8 cellular contexts compared by ENCODE assay signal in genomic region chr12:54560374-54560858, GRCh38. TPM values are rescaled to one million over a fixed set of nuclear protein-coding genes. Genes with fewer than 3 reads are reported as not detected.
DNase-seq lines count a peak whose midpoint lies in the region; ATAC-seq and TF ChIP-seq lines count a peak whose summit lies in the region.

No MANE protein-coding gene starts in this region.

- no peaks in the 10 kb centered on the region for H3K27me3 ChIP-seq in SU-DHL-6 (ENCODE audit: low read length)
- no peaks in the 10 kb centered on the region for H3K27me3 ChIP-seq in adrenal gland
- peaks cover 68% of the 10 kb centered on the region for H3K27me3 ChIP-seq in left ventricle myocardium inferior (ENCODE audit: low read depth)
- H3K27me3 ChIP-seq in upper lobe of left lung, result no peaks in the 10 kb centered on the region

- H3K27ac Mint-ChIP-seq in progenitor cell of endocrine pancreas, result no peak overlapping the region

- H3F3A ChIP-seq in SU-DHL-6 (ENCODE audit: insufficient read depth), result no peaks in the 10 kb centered on the region

- H2AFZ ChIP-seq in SU-DHL-6 (ENCODE audit: low read depth, low read length, severe bottlenecking), result peak overlapping the region; percentile 76

- H3K9me3 ChIP-seq in SU-DHL-6 (ENCODE audit: insufficient read depth, low read length) (no peaks in the 10 kb centered on the region), adrenal gland (replicated peaks in 1 of 3) (no peaks in the 10 kb centered on the region), left ventricle myocardium inferior (replicated peaks) (no peaks in the 10 kb centered on the region), upper lobe of left lung (no peaks in the 10 kb centered on the region)

- peak overlapping the region; percentile 31 for H3K4me3 ChIP-seq in SU-DHL-6 (ENCODE audit: insufficient read depth, low read length, poor library complexity, severe bottlenecking)
- H3K4me3 ChIP-seq in adrenal gland, result peak overlapping the region in 2 of 4 donors; percentile 9 to 22
- H3K4me3 ChIP-seq in left ventricle myocardium inferior, result peak overlapping the region; percentile 64
- H3K4me3 ChIP-seq in upper lobe of left lung, result peak overlapping the region in 3 of 4 donors; percentile 29 to 52 (median 40)

- peaks cover 40% of the 10 kb centered on the region for H3K27me3 Mint-ChIP-seq in progenitor cell of endocrine pancreas

- no peaks in the 10 kb centered on the region for H3K9me2 ChIP-seq in SU-DHL-6 (replicated peaks; ENCODE audit: insufficient read depth, low read length)

- H3K36me3 Mint-ChIP-seq in progenitor cell of endocrine pancreas (ENCODE audit: insufficient read depth), result no peaks in the 10 kb centered on the region

- DNase-seq in C1 segment of cervical spinal cord (lab: John Stamatoyannopoulos, UW) (peak; percentile 37 to 89 (median 78)), adrenal gland (peak; percentile 85 to 94 (median 88)), left ventricle myocardium inferior (peak; percentile 90), progenitor cell of endocrine pancreas (ENCODE audit: low spot score, unreplicated experiment) (peak; percentile 56), upper lobe of left lung (peak; percentile 83 to 96)

- no peak overlapping the region for H3K27ac ChIP-seq in SU-DHL-6 (ENCODE audit: low read depth, low read length)
- H3K27ac ChIP-seq in adrenal gland, result peak overlapping the region; percentile 38 to 78 (median 72)
- peak overlapping the region; percentile 83 for H3K27ac ChIP-seq in left ventricle myocardium inferior (replicated peaks)
- peak overlapping the region; percentile 52 to 73 (median 60) for H3K27ac ChIP-seq in upper lobe of left lung

- H3K9me3 Mint-ChIP-seq in progenitor cell of endocrine pancreas (ENCODE audit: low read depth), result no peaks in the 10 kb centered on the region

- intact Hi-C loops in adrenal gland (cut with DNase I) (no loop called here), left ventricle myocardium inferior (cut with micrococcal nuclease) (no loop called here)

- H3K36me3 ChIP-seq in SU-DHL-6 (ENCODE audit: low read length), result no peaks in the 10 kb centered on the region
- no peaks in the 10 kb centered on the region for H3K36me3 ChIP-seq in adrenal gland (replicated peaks in 1 of 2)
- no peaks in the 10 kb centered on the region for H3K36me3 ChIP-seq in left ventricle myocardium inferior
- H3K36me3 ChIP-seq in upper lobe of left lung, result no peaks in the 10 kb centered on the region

- peak overlapping the region; percentile 45 for H3K4me2 ChIP-seq in SU-DHL-6 (ENCODE audit: low read depth, low read length, poor library complexity, severe bottlenecking)

- H3K79me2 ChIP-seq in SU-DHL-6 (ENCODE audit: insufficient read depth, low read length), result no peaks in the 10 kb centered on the region

- TF ChIP-seq CTCF in SU-DHL-6 (IDR thresholded peaks at IDR 0.05; ENCODE audit: insufficient read depth, low read length, poor library complexity, severe bottlenecking) (no peak), adrenal gland (IDR thresholded peaks at IDR 0.05) (no peak), left ventricle myocardium inferior (IDR thresholded peaks at IDR 0.05; ENCODE audit: borderline replicate concordance) (no peak), progenitor cell of endocrine pancreas (IDR thresholded peaks at IDR 0.05; ENCODE audit: unreplicated experiment) (no peak), upper lobe of left lung (IDR thresholded peaks at IDR 0.05) (no peak)

- H3K4me3 Mint-ChIP-seq in progenitor cell of endocrine pancreas (ENCODE audit: low read depth), result peak overlapping the region; percentile 53

- WGBS in adrenal gland, 4 donors, result 0 to 8% (median 5%) methylated on average over 14 of the region's 14 CpGs
- 4 to 5% methylated on average over 14 of the region's 14 CpGs for WGBS in upper lobe of left lung, 2 donors

- peaks cover 4% of the 10 kb centered on the region for H3K4me1 Mint-ChIP-seq in progenitor cell of endocrine pancreas (ENCODE audit: low read depth)

- H3K4me1 ChIP-seq in adrenal gland (replicated peaks in 1 of 2) (no peaks in the 10 kb centered on the region), left ventricle myocardium inferior (peaks cover 19% of the 10 kb centered on the region), upper lobe of left lung (peaks cover 0 to 18% (median 5%) of the 10 kb centered on the region in 4 donors)

- ATAC-seq in GM19395 (IDR thresholded peaks at IDR 0.05; ENCODE audit: unreplicated experiment) (peak; percentile 100), HG03521 (IDR thresholded peaks at IDR 0.05; ENCODE audit: unreplicated experiment) (peak; percentile 100), upper lobe of left lung (ENCODE audit: low FRiP score in 2 of 2) (peak; percentile 97)

- no peaks in the 10 kb centered on the region for H4K20me1 ChIP-seq in SU-DHL-6 (ENCODE audit: low read depth, low read length)

- TF ChIP-seq EP300 in upper lobe of left lung (IDR thresholded peaks at IDR 0.05), result no peak

- peak overlapping the region; percentile 34; the same call in 1 of the 2 replicates for H3K9ac ChIP-seq in SU-DHL-6 (ENCODE audit: low read length)

- TF ChIP-seq POLR2A in adrenal gland (IDR thresholded peaks at IDR 0.05), result peak in 1 of 2 donors; percentile 11
- TF ChIP-seq POLR2A in upper lobe of left lung (IDR thresholded peaks at IDR 0.05), result peak in 2 of 4 donors; percentile 14 to 73

RNA-seq across cellular contexts. Expression of gene PDE1B, which starts 11.0 kb away (rescaled TPM):
- 1 to 10 TPM in 7 of 8 donors, under 1 TPM in 1; 0.85 to 9.2 (median 5.3) TPM for total RNA-seq in adrenal gland
- 1 to 10 TPM; 3.6 to 9.8 (median 9.4) TPM for polyA plus RNA-seq in adrenal gland
- total RNA-seq in left ventricle myocardium inferior, result 1.8 TPM
- total RNA-seq in progenitor cell of endocrine pancreas, result 0.71 and 0.81 TPM in 2 replicates
- total RNA-seq in upper lobe of left lung, result 10 to 100 TPM in 2 of 6 donors, 1 to 10 TPM in 4; 3.8 to 17.8 (median 7.0) TPM

RNA-seq across cellular contexts. Expression of gene PPP1R1A, which starts 28.0 kb away (rescaled TPM):
- 1 to 10 TPM in 3 of 8 donors, under 1 TPM in 4, not detected in 1; 0.14 to 3.1 (median 0.78) TPM for total RNA-seq in adrenal gland
- 10 to 100 TPM in 1 of 3 donors, 1 to 10 TPM in 1, under 1 TPM in 1; 0.75 to 32.5 (median 1.6) TPM for polyA plus RNA-seq in adrenal gland
- total RNA-seq in left ventricle myocardium inferior, result 75.0 TPM
- 22.1 and 22.3 TPM in 2 replicates for total RNA-seq in progenitor cell of endocrine pancreas
- under 1 TPM in 4 of 6 donors, not detected in 2; 0.22 to 0.89 (median 0.30) TPM for total RNA-seq in upper lobe of left lung
